Comparison of ENCODE assay signal across 8 cellular contexts in genomic region chr2:232292395-232293154, GRCh38.
DNase-seq lines count a peak whose midpoint lies in the region; ATAC-seq and TF ChIP-seq lines count a peak whose summit lies in the region.

No MANE protein-coding gene starts in this region.

- peaks cover 11 to 24% of the 10 kb centered on the region in 2 donors for H3K36me3 Mint-ChIP-seq in CD4-positive, alpha-beta memory T cell

- no peaks in the 10 kb centered on the region for H3K27me3 ChIP-seq in CD4-positive, alpha-beta memory T cell (ENCODE audit: insufficient read depth, low read length)
- no peaks in the 10 kb centered on the region for H3K27me3 ChIP-seq in parathyroid adenoma (ENCODE audit: control insufficient read depth, insufficient read depth, low read length)

- H3K4me3 Mint-ChIP-seq in CD4-positive, alpha-beta memory T cell, result no peak overlapping the region

- intact Hi-C loops in CD4-positive, alpha-beta memory T cell (cut with micrococcal nuclease), result loop anchor here (1.0 kb wide), 2 partner anchors 35 to 386 kb away; no protein-coding TSS in a partner anchor

- H3K36me3 ChIP-seq in CD4-positive, alpha-beta memory T cell (ENCODE audit: insufficient read depth, low read length), result no peaks in the 10 kb centered on the region
- no peaks in the 10 kb centered on the region for H3K36me3 ChIP-seq in parathyroid adenoma (ENCODE audit: control insufficient read depth, insufficient read depth, low read length)

- peaks cover 4% of the 10 kb centered on the region for H3K4me1 ChIP-seq in CD4-positive, alpha-beta memory T cell (ENCODE audit: insufficient read depth, low read length)
- H3K4me1 ChIP-seq in parathyroid adenoma, result no peaks in the 10 kb centered on the region

- no peak overlapping the region for H2AFZ ChIP-seq in parathyroid adenoma

- peaks cover 6% of the 10 kb centered on the region for H3K79me2 ChIP-seq in parathyroid adenoma

- no peak overlapping the region for H3K4me2 ChIP-seq in parathyroid adenoma (ENCODE audit: low read length)

- POLR2A ChIA-PET in CD4-positive, alpha-beta memory T cell (lab: Charles Lee; ENCODE audit: partially characterized antibody), result interaction anchor here (0.6 to 1.9 kb wide), 3 partner anchors 22 to 533 kb away, joined by 3 to 7 read pairs (median 5); no protein-coding TSS in a partner anchor

- ATAC-seq in GM21447 (IDR thresholded peaks at IDR 0.05; ENCODE audit: unreplicated experiment) (peak; percentile 67), HG03354 (IDR thresholded peaks at IDR 0.05; ENCODE audit: poor library complexity, severe bottlenecking, unreplicated experiment) (no peak), GM19023 (IDR thresholded peaks at IDR 0.05; ENCODE audit: unreplicated experiment) (no peak)

- H3K4me1 Mint-ChIP-seq in CD4-positive, alpha-beta memory T cell, result peaks cover 0 to 14% (median 4%) of the 10 kb centered on the region in 4 donors

- DNase-seq in CD4-positive, alpha-beta memory T cell, result peak in 4 of 5 donors; percentile 26 to 31 (median 28)
- peak; percentile 4 for DNase-seq in NCI-H82 treated with DMSO at 0.1 percent for 48 hours (lab: John Stamatoyannopoulos, UW; ENCODE audit: unreplicated experiment)
- DNase-seq in activated CD8-positive, alpha-beta memory T cell treated with anti-CD3 and anti-CD28 coated beads, Interleukin-2, amount 50 U/mL, for 48 hours, result peak; percentile 77
- peak; percentile 58 for DNase-seq in fibroblast of villous mesenchyme (ENCODE audit: low read depth)

- H3K4me3 ChIP-seq in CD4-positive, alpha-beta memory T cell (ENCODE audit: low read length in 2 of 2), result no peak overlapping the region
- H3K4me3 ChIP-seq in fibroblast of villous mesenchyme (ENCODE audit: low read depth, low read length), result no peak overlapping the region
- no peak overlapping the region for H3K4me3 ChIP-seq in parathyroid adenoma (ENCODE audit: low read depth, low read length)

- no peak overlapping the region for H3K9ac ChIP-seq in parathyroid adenoma

- peak overlapping the region in 4 of 7 donors; percentile 11 to 81 (median 51) for H3K27ac Mint-ChIP-seq in CD4-positive, alpha-beta memory T cell

- H3K9me3 ChIP-seq in CD4-positive, alpha-beta memory T cell (ENCODE audit: control insufficient read depth in 1 of 2, low read length in 2 of 2), result no peaks in the 10 kb centered on the region
- no peaks in the 10 kb centered on the region for H3K9me3 ChIP-seq in parathyroid adenoma (ENCODE audit: control insufficient read depth, low read length)

- no peaks in the 10 kb centered on the region for H3K27me3 Mint-ChIP-seq in CD4-positive, alpha-beta memory T cell

- no peaks in the 10 kb centered on the region for H3K9me3 Mint-ChIP-seq in CD4-positive, alpha-beta memory T cell

- H3K27ac ChIP-seq in CD4-positive, alpha-beta memory T cell (ENCODE audit: low read depth, low read length), result no peak overlapping the region
- H3K27ac ChIP-seq in parathyroid adenoma, result no peak overlapping the region

- TF ChIP-seq CTCF in fibroblast of villous mesenchyme (IDR thresholded peaks at IDR 0.05; ENCODE audit: insufficient read depth, low read depth, low read length) (peak; percentile 82), parathyroid adenoma (IDR thresholded peaks at IDR 0.05) (peak; percentile 73)

- CTCF ChIA-PET in CD4-positive, alpha-beta memory T cell (lab: Charles Lee; ENCODE audit: partially characterized antibody), result interaction anchor here (0.6 to 4.8 kb wide), 16 partner anchors 9 to 375 kb away, joined by 3 to 58 read pairs (median 4); no protein-coding TSS in a partner anchor

Comparison
In these comparisons a context has a peak if more than half of its experiments do, and no peak if none do; other contexts are left out.
1. DNase-seq: peak in every context shown above with its lines; median percentile 77 in activated CD8-positive, alpha-beta memory T cell treated with anti-CD3 and anti-CD28 coated beads, Interleukin-2, amount 50 U/mL, for 48 hours; 58 in fibroblast of villous mesenchyme; 28 in CD4-positive, alpha-beta memory T cell; 4 in NCI-H82 treated with DMSO at 0.1 percent for 48 hours.